ENCODE assay signal across 15 cellular contexts in genomic region chr3:160184655-160185054, GRCh38. TPM values are rescaled to one million over a fixed set of nuclear protein-coding genes. Genes with fewer than 3 reads are reported as not detected.
DNase-seq lines count a peak whose midpoint lies in the region; ATAC-seq and TF ChIP-seq lines count a peak whose summit lies in the region.
"Had no signal": no experiment of that assay in that cellular context is flagged by ENCODE, and none has a peak within 500 bp of the region (broad histone marks: within the 10 kb centered on the region; RNA-seq: fewer than 3 reads in every experiment).

No MANE protein-coding gene starts in this region.

- no peaks in the 10 kb centered on the region for H3K9me2 ChIP-seq in Loucy (replicated peaks; ENCODE audit: low read depth, low read length)

- no peak overlapping the region for H3K27ac ChIP-seq in Peyer's patch

- H3K9me3 ChIP-seq in Loucy (ENCODE audit: insufficient read depth, low read depth, low read length) (no peaks in the 10 kb centered on the region), Peyer's patch (no peaks in the 10 kb centered on the region)

- TF ChIP-seq CTCF in Loucy (conservative IDR thresholded peaks at IDR 0.05; ENCODE audit: low read length), result no peak
- no peak for TF ChIP-seq CTCF in nephron (IDR thresholded peaks at IDR 0.05; ENCODE audit: unreplicated experiment in 3 of 3)
- TF ChIP-seq CTCF in Peyer's patch (IDR thresholded peaks at IDR 0.05), result no peak

- H3K4me3 Mint-ChIP-seq in nephron, result no peak overlapping the region
- no peak overlapping the region for H3K4me3 Mint-ChIP-seq in stimulated activated naive CD8-positive, alpha-beta T cell treated with anti-CD3 and anti-CD28 coated beads, Interleukin-15, amount 100 ng/mL, for 72 hours
- H3K4me3 Mint-ChIP-seq: activated CD8-positive, alpha-beta T cell treated with anti-CD3 and anti-CD28 coated beads, Interleukin-2, amount 10 ng/mL, durations not matched to agents 7 days and 5 days had no signal

- no peaks in the 10 kb centered on the region for H3K9me3 Mint-ChIP-seq in nephron
- peaks cover 0 to 11% of the 10 kb centered on the region in 2 donors for H3K9me3 Mint-ChIP-seq in stimulated activated naive CD8-positive, alpha-beta T cell treated with anti-CD3 and anti-CD28 coated beads, Interleukin-15, amount 100 ng/mL, for 72 hours

- H3K9ac ChIP-seq in Loucy (ENCODE audit: low read depth, low read length, poor library complexity, severe bottlenecking), result no peak overlapping the region

- H3K4me1 ChIP-seq in Loucy (ENCODE audit: insufficient read depth, low read length, poor library complexity, severe bottlenecking), result peaks cover 41% of the 10 kb centered on the region
- peaks cover 0 to 12% (median 0%) of the 10 kb centered on the region in 4 donors for H3K4me1 ChIP-seq in Peyer's patch

- H3K27ac Mint-ChIP-seq in nephron, result peak overlapping the region in 2 of 3 experiments; percentile 18 to 63
- no peak overlapping the region for H3K27ac Mint-ChIP-seq in stimulated activated naive CD8-positive, alpha-beta T cell treated with anti-CD3 and anti-CD28 coated beads, Interleukin-15, amount 100 ng/mL, for 72 hours
- H3K27ac Mint-ChIP-seq: activated CD8-positive, alpha-beta T cell treated with anti-CD3 and anti-CD28 coated beads, Interleukin-2, amount 10 ng/mL, durations not matched to agents 7 days and 5 days had no signal

- no peaks in the 10 kb centered on the region for H3F3A ChIP-seq in Loucy (ENCODE audit: low read depth)

- peaks cover 2% of the 10 kb centered on the region for H3K27me3 Mint-ChIP-seq in nephron (ENCODE audit: low read depth)
- H3K27me3 Mint-ChIP-seq in stimulated activated naive CD8-positive, alpha-beta T cell treated with anti-CD3 and anti-CD28 coated beads, Interleukin-15, amount 100 ng/mL, for 72 hours, result peaks cover 19% of the 10 kb centered on the region

- no peak for ATAC-seq in GM18873 (IDR thresholded peaks at IDR 0.05; ENCODE audit: low FRiP score, unreplicated experiment)
- no peak for ATAC-seq in stimulated activated naive CD8-positive, alpha-beta T cell treated with anti-CD3 and anti-CD28 coated beads, Interleukin-15, amount 100 ng/mL, for 72 hours
- ATAC-seq: activated CD8-positive, alpha-beta T cell treated with anti-CD3 and anti-CD28 coated beads, Interleukin-2, amount 10 ng/mL, durations not matched to agents 7 days and 5 days had no signal

- no peaks in the 10 kb centered on the region for H3K27me3 ChIP-seq in Loucy (ENCODE audit: insufficient read depth, low read length, poor library complexity, severe bottlenecking)
- no peaks in the 10 kb centered on the region for H3K27me3 ChIP-seq in Peyer's patch

- DNase-seq in AG20443 (ENCODE audit: low spot score) (peak; percentile 54), dedifferentiated amniotic fluid mesenchymal stem cell (ENCODE audit: extremely low spot score) (peak; percentile 69), Peyer's patch (no peak), activated T-cell treated with anti-CD3 and anti-CD28 coated beads for 4 hours (no peak)
- no peak for DNase-seq in stimulated activated naive CD8-positive, alpha-beta T cell treated with anti-CD3 and anti-CD28 coated beads, Interleukin-15, amount 100 ng/mL, for 72 hours
- DNase-seq: activated CD8-positive, alpha-beta T cell treated with anti-CD3 and anti-CD28 coated beads, Interleukin-2, amount 10 ng/mL, durations not matched to agents 7 days and 5 days; dermis blood vessel endothelial cell; foreskin melanocyte; MM.1S; nucleus accumbens; spleen; substantia nigra had no signal

- H3K36me3 Mint-ChIP-seq in nephron (ENCODE audit: low read depth), result no peaks in the 10 kb centered on the region

- H3K79me2 ChIP-seq in Loucy (ENCODE audit: insufficient read depth, low read length), result no peaks in the 10 kb centered on the region

- no peak overlapping the region for H3K4me2 ChIP-seq in Loucy (ENCODE audit: low read depth, low read length, poor library complexity, severe bottlenecking)

- H3K4me3 ChIP-seq in Loucy (ENCODE audit: low read length, poor library complexity, severe bottlenecking) (no peak overlapping the region), Peyer's patch (no peak overlapping the region)
- H3K4me3 ChIP-seq: spleen had no signal

- no peaks in the 10 kb centered on the region for H3K36me3 ChIP-seq in Loucy (ENCODE audit: insufficient read depth, low read length)
- H3K36me3 ChIP-seq in Peyer's patch, result no peaks in the 10 kb centered on the region
- H3K36me3 ChIP-seq: spleen had no signal

- no peak for TF ChIP-seq POLR2A in Peyer's patch (IDR thresholded peaks at IDR 0.05)

- H2AFZ ChIP-seq in Loucy (ENCODE audit: low read length), result peak overlapping the region; percentile 74

- H4K20me1 ChIP-seq in Loucy (ENCODE audit: insufficient read depth, low read length, poor library complexity, severe bottlenecking), result no peaks in the 10 kb centered on the region

- peaks cover 37% of the 10 kb centered on the region for H3K4me1 Mint-ChIP-seq in nephron
- no peaks in the 10 kb centered on the region for H3K4me1 Mint-ChIP-seq in stimulated activated naive CD8-positive, alpha-beta T cell treated with anti-CD3 and anti-CD28 coated beads, Interleukin-15, amount 100 ng/mL, for 72 hours

RNA-seq across cellular contexts. Expression of gene C3orf80, which starts 40.6 kb away (rescaled TPM):
- under 1 TPM in 2 of 4 donors, not detected in 2; 0.57 to 0.88 TPM for total RNA-seq in Peyer's patch
- total RNA-seq: activated CD8-positive, alpha-beta T cell treated with anti-CD3 and anti-CD28 coated beads, Interleukin-2, amount 10 ng/mL, durations not matched to agents 7 days and 5 days; dermis blood vessel endothelial cell had no signal

Comparison
In these comparisons a context has a peak if more than half of its experiments do, and no peak if none do; other contexts are left out.
1. DNase-seq: peak in AG20443 (single experiment) and dedifferentiated amniotic fluid mesenchymal stem cell (single experiment); none in Peyer's patch (0 of 3), stimulated activated naive CD8-positive, alpha-beta T cell treated with anti-CD3 and anti-CD28 coated beads, Interleukin-15, amount 100 ng/mL, for 72 hours (0 of 2) and activated T-cell treated with anti-CD3 and anti-CD28 coated beads for 4 hours (single experiment).
2. H3K27ac Mint-ChIP-seq: peak in nephron (2 of 3); none in stimulated activated naive CD8-positive, alpha-beta T cell treated with anti-CD3 and anti-CD28 coated beads, Interleukin-15, amount 100 ng/mL, for 72 hours (0 of 2).